ENCODE assay signal across 17 cellular contexts in the genomic region with DNA sequence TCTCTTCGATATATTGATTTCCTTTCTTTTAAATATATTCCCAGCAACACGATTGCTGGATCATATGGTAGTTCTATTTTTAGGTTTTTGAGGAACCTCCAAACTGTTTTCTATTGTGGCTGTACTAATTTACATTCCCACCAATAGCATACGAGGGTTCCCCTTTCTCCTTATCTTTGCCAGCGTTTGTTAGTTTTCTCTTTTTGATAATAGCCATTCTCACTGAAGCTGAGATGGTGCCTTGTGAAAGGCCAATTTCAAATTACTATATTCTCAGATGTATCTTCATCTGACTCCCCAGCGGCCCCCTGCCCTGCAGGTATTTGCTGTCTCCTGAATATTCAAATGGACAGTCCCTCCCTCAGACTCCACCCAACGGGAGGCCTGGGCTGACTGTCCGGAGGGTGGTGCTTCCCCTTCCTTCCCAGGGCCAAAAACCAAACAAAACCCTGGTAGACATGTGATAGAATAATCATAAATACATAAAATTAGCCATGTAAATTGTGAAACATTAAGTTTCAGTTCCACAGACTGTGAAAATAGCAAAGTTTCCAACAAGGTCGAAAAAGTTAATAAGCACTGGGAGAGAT. TPM values are rescaled to one million over a fixed set of nuclear protein-coding genes. Genes with fewer than 3 reads are reported as not detected.
DNase-seq lines count a peak whose midpoint lies in the region; ATAC-seq and TF ChIP-seq lines count a peak whose summit lies in the region.
"Had no signal": no experiment of that assay in that cellular context is flagged by ENCODE, and none has a peak within 500 bp of the region (broad histone marks: within the 10 kb centered on the region; RNA-seq: fewer than 3 reads in every experiment).

No MANE protein-coding gene starts in this region.

- TF ChIP-seq POLR2A in gastrocnemius medialis (IDR thresholded peaks at IDR 0.05), result no peak

- intact Hi-C loops in dendritic cell treated with granulocyte-macrophage colony-stimulating factor and Interleukin-4, amounts not matched to agents 40 ng/mL and 50 ng/mL, for 4 days (cut with micrococcal nuclease), result no loop called here
- intact Hi-C loops in gastrocnemius medialis (cut with DNase I; ENCODE audit: low total_unique reads), result no loop called here

- H3K4me1 ChIP-seq in gastrocnemius medialis, result peaks cover 14 to 19% of the 10 kb centered on the region in 2 donors
- peaks cover 10 to 34% of the 10 kb centered on the region in 2 experiments; a peak in 3 of 4 replicates for H3K4me1 ChIP-seq in SK-N-SH (ENCODE audit: control insufficient read depth in 1 of 2, insufficient read depth in 2 of 2, low read depth in 1 of 2, low read length in 1 of 2)

- CTCF ChIA-PET in SK-N-SH (lab: Yijun Ruan, JAX), result interaction anchor here (0.6 kb wide), 1 partner anchor 89 kb away, joined by 3 read pairs; no protein-coding TSS in a partner anchor

- H3K4me3 ChIP-seq in gastrocnemius medialis (no peak overlapping the region), SK-N-SH (ENCODE audit: low read depth in 2 of 2, low read length in 1 of 2) (no peak overlapping the region)

- no peak overlapping the region for H3K9ac ChIP-seq in SK-N-SH

- peak; percentile 53 for DNase-seq in SKM-1 treated with dmso at 0.1 percent for 144 hours (lab: John Stamatoyannopoulos, UW; ENCODE audit: unreplicated experiment)
- DNase-seq in SKM-1 (lab: John Stamatoyannopoulos, UW; ENCODE audit: unreplicated experiment), result no peak
- peak; percentile 62 for DNase-seq in NOMO-1 treated with dmso at 0.1 percent for 144 hours (lab: John Stamatoyannopoulos, UW; ENCODE audit: unreplicated experiment)
- no peak for DNase-seq in stimulated activated naive B cell treated with anti-CD40 and anti-IgM and Interleukin-4, amounts not matched to agents 10 μg/mL and 1 μg/mL and 100 μg/mL, for 72 hours
- DNase-seq in NCI-H2196 (lab: John Stamatoyannopoulos, UW; ENCODE audit: unreplicated experiment), result no peak
- no peak for DNase-seq in gastrocnemius medialis
- DNase-seq in SK-N-SH, result no peak
- DNase-seq: 8988T; activated CD8-positive, alpha-beta memory T cell treated with anti-CD3 and anti-CD28 coated beads for 24 hours; DMS79 treated with DMSO at 0.1 percent for 48 hours; heart right ventricle; kidney; NCI-H2171 treated with DMSO at 0.1 percent for 48 hours; stimulated activated CD4-positive, alpha-beta T cell treated with anti-CD3 and anti-CD28 coated beads, Interleukin-4, amount 100 ng/mL, for 1 hour; WERI-Rb-1 had no signal

- POLR2A ChIA-PET in SK-N-SH (lab: Yijun Ruan, JAX), result no interaction called here

- TF ChIP-seq CTCF in gastrocnemius medialis (IDR thresholded peaks at IDR 0.05 in 4 of 5, conservative IDR thresholded peaks at IDR 0.05 in 1 of 5) (no peak), SK-N-SH (IDR thresholded peaks at IDR 0.05) (no peak)

- H3K9me3 Mint-ChIP-seq in dendritic cell treated with granulocyte-macrophage colony-stimulating factor and Interleukin-4, amounts not matched to agents 40 ng/mL and 50 ng/mL, for 4 days, result no peaks in the 10 kb centered on the region
- H3K9me3 Mint-ChIP-seq in stimulated activated naive B cell treated with anti-CD40 and anti-IgM and Interleukin-4, amounts not matched to agents 10 μg/mL and 1 μg/mL and 100 μg/mL, for 72 hours, result no peaks in the 10 kb centered on the region

- H2AFZ ChIP-seq in SK-N-SH (ENCODE audit: low read depth), result no peak overlapping the region

- in situ Hi-C loops in gastrocnemius medialis (cut with MboI; ENCODE audit: low sequenced_read_pairs in 4 of 4), result no loop called here

- H3K4me2 ChIP-seq in SK-N-SH, result no peak overlapping the region

- no peaks in the 10 kb centered on the region for H3K36me3 ChIP-seq in gastrocnemius medialis
- no peaks in the 10 kb centered on the region for H3K36me3 ChIP-seq in SK-N-SH (replicated peaks in 1 of 2; ENCODE audit: control insufficient read depth in 1 of 2, insufficient read depth in 2 of 2, low read length in 1 of 2)
- H3K36me3 ChIP-seq: heart right ventricle, WERI-Rb-1 had no signal

- no peak for TF ChIP-seq EP300 in SK-N-SH (IDR thresholded peaks at IDR 0.05; ENCODE audit: borderline replicate concordance in 1 of 2, low read depth in 1 of 2, low read length in 1 of 2)

- WGBS in SK-N-SH (ENCODE audit: low lambda C conversion rate), result 94% methylated on average over 8 of the region's 8 CpGs

- no peaks in the 10 kb centered on the region for H3K79me2 ChIP-seq in SK-N-SH (ENCODE audit: insufficient read depth)

- no peak for TF ChIP-seq RAD21 in SK-N-SH (IDR thresholded peaks at IDR 0.05; ENCODE audit: low read length)

- H3K27ac Mint-ChIP-seq in dendritic cell treated with granulocyte-macrophage colony-stimulating factor and Interleukin-4, amounts not matched to agents 40 ng/mL and 50 ng/mL, for 4 days, result peak overlapping the region; percentile 83
- peak overlapping the region; percentile 27 for H3K27ac Mint-ChIP-seq in stimulated activated naive B cell treated with anti-CD40 and anti-IgM and Interleukin-4, amounts not matched to agents 10 μg/mL and 1 μg/mL and 100 μg/mL, for 72 hours

- H3K27me3 ChIP-seq in gastrocnemius medialis, result no peaks in the 10 kb centered on the region
- H3K27me3 ChIP-seq in SK-N-SH (ENCODE audit: insufficient read depth), result no peaks in the 10 kb centered on the region
- H3K27me3 ChIP-seq: heart right ventricle had no signal

- H3F3A ChIP-seq in SK-N-SH (replicated peaks; ENCODE audit: insufficient read depth), result peaks cover 25% of the 10 kb centered on the region

- no peaks in the 10 kb centered on the region for H4K20me1 ChIP-seq in SK-N-SH (ENCODE audit: insufficient read depth)

- peak; percentile 39 to 52 for ATAC-seq in stimulated activated naive B cell treated with anti-CD40 and anti-IgM and Interleukin-4, amounts not matched to agents 10 μg/mL and 1 μg/mL and 100 μg/mL, for 72 hours (replicated peaks)
- ATAC-seq in gastrocnemius medialis, result no peak

- no peaks in the 10 kb centered on the region for H3K27me3 Mint-ChIP-seq in dendritic cell treated with granulocyte-macrophage colony-stimulating factor and Interleukin-4, amounts not matched to agents 40 ng/mL and 50 ng/mL, for 4 days
- no peaks in the 10 kb centered on the region for H3K27me3 Mint-ChIP-seq in stimulated activated naive B cell treated with anti-CD40 and anti-IgM and Interleukin-4, amounts not matched to agents 10 μg/mL and 1 μg/mL and 100 μg/mL, for 72 hours

- H3K27ac ChIP-seq in gastrocnemius medialis (no peak overlapping the region), SK-N-SH (ENCODE audit: low read depth in 2 of 2, low read length in 1 of 2) (no peak overlapping the region)
- H3K27ac ChIP-seq: C4-2B, WERI-Rb-1 had no signal

- no peaks in the 10 kb centered on the region for H3K9me3 ChIP-seq in gastrocnemius medialis
- no peaks in the 10 kb centered on the region for H3K9me3 ChIP-seq in SK-N-SH
- H3K9me3 ChIP-seq: heart right ventricle had no signal

- no peaks in the 10 kb centered on the region for H3K36me3 Mint-ChIP-seq in dendritic cell treated with granulocyte-macrophage colony-stimulating factor and Interleukin-4, amounts not matched to agents 40 ng/mL and 50 ng/mL, for 4 days (ENCODE audit: low read depth)
- H3K36me3 Mint-ChIP-seq in stimulated activated naive B cell treated with anti-CD40 and anti-IgM and Interleukin-4, amounts not matched to agents 10 μg/mL and 1 μg/mL and 100 μg/mL, for 72 hours, result no peaks in the 10 kb centered on the region

- H3K9me2 ChIP-seq in SK-N-SH, result no peaks in the 10 kb centered on the region

- H3K4me3 Mint-ChIP-seq in dendritic cell treated with granulocyte-macrophage colony-stimulating factor and Interleukin-4, amounts not matched to agents 40 ng/mL and 50 ng/mL, for 4 days, result peak overlapping the region; percentile 79
- peak overlapping the region in 1 of 2 donors; percentile 63 for H3K4me3 Mint-ChIP-seq in stimulated activated naive B cell treated with anti-CD40 and anti-IgM and Interleukin-4, amounts not matched to agents 10 μg/mL and 1 μg/mL and 100 μg/mL, for 72 hours

- peaks cover 52% of the 10 kb centered on the region for H3K4me1 Mint-ChIP-seq in dendritic cell treated with granulocyte-macrophage colony-stimulating factor and Interleukin-4, amounts not matched to agents 40 ng/mL and 50 ng/mL, for 4 days (ENCODE audit: low read depth)
- peaks cover 18 to 22% of the 10 kb centered on the region in 2 donors for H3K4me1 Mint-ChIP-seq in stimulated activated naive B cell treated with anti-CD40 and anti-IgM and Interleukin-4, amounts not matched to agents 10 μg/mL and 1 μg/mL and 100 μg/mL, for 72 hours

TF ChIP-seq in SK-N-SH, 30 proteins besides CTCF, POLR2A, EP300 and RAD21 (continues in another document):
- TF ChIP-seq NFIC (IDR thresholded peaks at IDR 0.05; ENCODE audit: borderline replicate concordance), result no peak
- TF ChIP-seq MEF2A (IDR thresholded peaks at IDR 0.05; ENCODE audit: borderline replicate concordance, low read depth), result no peak
- no peak for TF ChIP-seq USF1 (IDR thresholded peaks at IDR 0.05; ENCODE audit: borderline replicate concordance, low read depth)
- TF ChIP-seq, protein P1, sequence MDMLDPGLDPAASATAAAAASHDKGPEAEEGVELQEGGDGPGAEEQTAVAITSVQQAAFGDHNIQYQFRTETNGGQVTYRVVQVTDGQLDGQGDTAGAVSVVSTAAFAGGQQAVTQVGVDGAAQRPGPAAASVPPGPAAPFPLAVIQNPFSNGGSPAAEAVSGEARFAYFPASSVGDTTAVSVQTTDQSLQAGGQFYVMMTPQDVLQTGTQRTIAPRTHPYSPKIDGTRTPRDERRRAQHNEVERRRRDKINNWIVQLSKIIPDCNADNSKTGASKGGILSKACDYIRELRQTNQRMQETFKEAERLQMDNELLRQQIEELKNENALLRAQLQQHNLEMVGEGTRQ (IDR thresholded peaks at IDR 0.05; ENCODE audit: borderline replicate concordance, low read depth, low read length), result no peak
- TF ChIP-seq FOSL2 (IDR thresholded peaks at IDR 0.05; ENCODE audit: borderline replicate concordance, low read depth), result no peak
- TF ChIP-seq GABPA (IDR thresholded peaks at IDR 0.05; ENCODE audit: low read depth), result no peak

RNA-seq across cellular contexts. Expression of gene TARBP1, which starts 33.5 kb away (rescaled TPM):
- total RNA-seq in gastrocnemius medialis, result 10 to 100 TPM in 1 of 4 donors, 1 to 10 TPM in 3; 5.7 to 11.9 (median 8.2) TPM
- 33.0 and 46.1 TPM in 2 replicates for polyA plus RNA-seq in SK-N-SH (2012; rRNA removed)
- 18.7 and 21.0 TPM in 2 replicates for polyA plus RNA-seq in SK-N-SH (2012; cell fraction: cytosol; rRNA removed)
- polyA plus RNA-seq in SK-N-SH (2012; cell fraction: nucleus; rRNA removed), result 146 and 210 TPM in 2 replicates

Comparison
In these comparisons a context has a peak if more than half of its experiments do, and no peak if none do; other contexts are left out.
1. DNase-seq: peak in SKM-1 treated with dmso at 0.1 percent for 144 hours (single experiment) and NOMO-1 treated with dmso at 0.1 percent for 144 hours (single experiment); none in SKM-1 (single experiment), stimulated activated naive B cell treated with anti-CD40 and anti-IgM and Interleukin-4, amounts not matched to agents 10 μg/mL and 1 μg/mL and 100 μg/mL, for 72 hours (single experiment), NCI-H2196 (single experiment), gastrocnemius medialis (0 of 2) and SK-N-SH (single experiment).
2. ATAC-seq: peak in stimulated activated naive B cell treated with anti-CD40 and anti-IgM and Interleukin-4, amounts not matched to agents 10 μg/mL and 1 μg/mL and 100 μg/mL, for 72 hours (2 of 2); none in gastrocnemius medialis (0 of 2).